In genomic region chr3:113505867-113506266, GRCh38 we compare ENCODE assay signal across 23 cellular contexts. TPM values are rescaled to one million over a fixed set of nuclear protein-coding genes. Genes with fewer than 3 reads are reported as not detected.
DNase-seq lines count a peak whose midpoint lies in the region; ATAC-seq, FAIRE-seq and TF ChIP-seq lines count a peak whose summit lies in the region.
"Had no signal": no experiment of that assay in that cellular context is flagged by ENCODE, and none has a peak within 500 bp of the region (broad histone marks: within the 10 kb centered on the region; RNA-seq: fewer than 3 reads in every experiment).

No MANE protein-coding gene starts in this region.

- no TSS peak for BruUV-seq in Caco-2 (replicated peaks; lab: Mats Ljungman, UMichigan)

- intact Hi-C loops in left colon (cut with DNase I, micrococcal nuclease) (no loop called here), pancreas (cut with DNase I) (no loop called here), Caco-2 (cut with micrococcal nuclease; ENCODE audit: unreplicated experiment) (no loop called here)

- FAIRE-seq in pancreas (lab: Jason Lieb, UNC), result no peak
- FAIRE-seq: D721Med, GM12878, GM19239, H1 had no signal

- H3K4me1 ChIP-seq in liver (ENCODE audit: control insufficient read depth in 4 of 4, insufficient read depth in 4 of 4, low read length in 3 of 4) (peaks cover 0 to 9% (median 2%) of the 10 kb centered on the region in 4 donors), pancreas (no peaks in the 10 kb centered on the region), Caco-2 (no peaks in the 10 kb centered on the region)

- H3K27ac ChIP-seq in liver (ENCODE audit: low read depth in 1 of 2, low read length in 2 of 2) (peak overlapping the region; percentile 66 to 75), pancreas (no peak overlapping the region)
- H3K27ac ChIP-seq: GM23248 had no signal

- no peaks in the 10 kb centered on the region for H3K9me3 Mint-ChIP-seq in Caco-2 (ENCODE audit: unreplicated experiment)
- H3K9me3 Mint-ChIP-seq: CD4-positive, alpha-beta memory T cell had no signal

- peak; percentile 31 for ATAC-seq in left colon
- ATAC-seq in pancreas, result peak; percentile 27 to 54 (median 42)
- ATAC-seq: GM12878 had no signal

- TF ChIP-seq RAD21 in liver (IDR thresholded peaks at IDR 0.05), result peak; percentile 12 to 14

- no peaks in the 10 kb centered on the region for H3K4me1 Mint-ChIP-seq in Caco-2 (ENCODE audit: low read depth, unreplicated experiment)

- H3K36me3 ChIP-seq in liver (ENCODE audit: control insufficient read depth in 4 of 4, insufficient read depth in 3 of 4, low read depth in 1 of 4, low read length in 3 of 4) (no peaks in the 10 kb centered on the region), pancreas (no peaks in the 10 kb centered on the region), Caco-2 (ENCODE audit: control insufficient read depth, insufficient read depth, low read length) (no peaks in the 10 kb centered on the region)

- H3K27me3 Mint-ChIP-seq in Caco-2 (ENCODE audit: insufficient read depth, unreplicated experiment), result no peaks in the 10 kb centered on the region
- H3K27me3 Mint-ChIP-seq: CD4-positive, alpha-beta memory T cell had no signal

- POLR2A ChIA-PET in Caco-2 (lab: Charles Lee), result no interaction called here

- no peak for DNase-seq in left colon
- no peak for DNase-seq in pancreas
- no peak for DNase-seq in middle frontal gyrus (ENCODE audit: extremely low spot score, low spot score)
- DNase-seq in Caco-2, result no peak
- no peak for DNase-seq in D341Med (ENCODE audit: low spot score)
- DNase-seq: C1 segment of cervical spinal cord; CD4-positive, alpha-beta memory T cell; COR-L47; DMS 273 treated with DMSO at 0.1 percent for 48 hours; DMS79; EL; GDM1; GM23248; H7; HCEC 1CT had no signal

- H3K9ac ChIP-seq in liver (ENCODE audit: low read depth in 1 of 2, low read length in 2 of 2), result no peak overlapping the region
- H3K9ac ChIP-seq: GM23248 had no signal

- TF ChIP-seq CTCF in liver (IDR thresholded peaks at IDR 0.05; ENCODE audit: low read depth, low read length, missing input control) (no peak), pancreas (IDR thresholded peaks at IDR 0.05) (no peak), Caco-2 (IDR thresholded peaks at IDR 0.05; ENCODE audit: insufficient read depth in 1 of 2, low read depth in 1 of 2, low read length in 1 of 2, severe bottlenecking in 1 of 2, unreplicated experiment in 1 of 2) (no peak)

- H3K4me3 Mint-ChIP-seq in Caco-2 (ENCODE audit: unreplicated experiment), result no peak overlapping the region
- H3K4me3 Mint-ChIP-seq: CD4-positive, alpha-beta memory T cell had no signal

- 46% methylated on average over 3 of the region's 3 CpGs for WGBS in liver
- WGBS in pancreas, 2 donors, result 36 to 42% methylated on average over 3 of the region's 3 CpGs

- H3K27ac Mint-ChIP-seq in Caco-2 (ENCODE audit: unreplicated experiment), result no peak overlapping the region
- H3K27ac Mint-ChIP-seq: CD4-positive, alpha-beta memory T cell had no signal

- no peaks in the 10 kb centered on the region for H3K36me3 Mint-ChIP-seq in Caco-2 (ENCODE audit: insufficient read depth, unreplicated experiment)

- H3K4me3 ChIP-seq in liver (ENCODE audit: low read depth in 1 of 3, low read length in 3 of 3) (no peak overlapping the region), pancreas (no peak overlapping the region), Caco-2 (ENCODE audit: low read depth, low read length) (no peak overlapping the region)
- H3K4me3 ChIP-seq: GM12878, GM23248 had no signal

- no peaks in the 10 kb centered on the region for H3K27me3 ChIP-seq in liver (ENCODE audit: control insufficient read depth in 4 of 4, insufficient read depth in 4 of 4, low read length in 3 of 4)
- H3K27me3 ChIP-seq in pancreas, result no peaks in the 10 kb centered on the region
- H3K27me3 ChIP-seq in Caco-2 (replicated peaks; ENCODE audit: control insufficient read depth, insufficient read depth, low read length), result no peaks in the 10 kb centered on the region

- H3K9me3 ChIP-seq in liver (ENCODE audit: control insufficient read depth in 4 of 4, low read length in 3 of 4) (no peaks in the 10 kb centered on the region), pancreas (no peaks in the 10 kb centered on the region), Caco-2 (no peaks in the 10 kb centered on the region)

- CTCF ChIA-PET in Caco-2 (lab: Charles Lee), result no interaction called here

TF ChIP-seq in liver, 16 proteins besides CTCF, POLR2A, EP300 and RAD21:
- peak; percentile 47 for TF ChIP-seq YY1 (IDR thresholded peaks at IDR 0.05)
- TF ChIP-seq ATF3 (IDR thresholded peaks at IDR 0.05), result no peak
- TF ChIP-seq HNF4A (conservative IDR thresholded peaks at IDR 0.05), result peak; percentile 90 to 91
- no peak for TF ChIP-seq TAF1 (conservative IDR thresholded peaks at IDR 0.05)
- TF ChIP-seq FOXA2 (IDR thresholded peaks at IDR 0.05), result no peak
- TF ChIP-seq SP1 (IDR thresholded peaks at IDR 0.05), result peak; percentile 60
- peak in 1 of 2 donors; percentile 80 for TF ChIP-seq JUND (IDR thresholded peaks at IDR 0.05)
- TF ChIP-seq RXRA (IDR thresholded peaks at IDR 0.05), result peak; percentile 65 to 77
- peak; percentile 26 for TF ChIP-seq NR2F2 (IDR thresholded peaks at IDR 0.05)
- peak; percentile 29 for TF ChIP-seq ZBTB33 (IDR thresholded peaks at IDR 0.05)
- TF ChIP-seq EGR1 (IDR thresholded peaks at IDR 0.05; ENCODE audit: low read depth in 2 of 2), result no peak
- peak in 1 of 2 donors; percentile 35 for TF ChIP-seq GABPA (IDR thresholded peaks at IDR 0.05 in 1 of 2, conservative IDR thresholded peaks at IDR 0.05 in 1 of 2)
- TF ChIP-seq REST (IDR thresholded peaks at IDR 0.05), result no peak
- TF ChIP-seq HNF4G (IDR thresholded peaks at IDR 0.05), result peak; percentile 74
- peak; percentile 15 for TF ChIP-seq MAX (IDR thresholded peaks at IDR 0.05)
- no peak for TF ChIP-seq FOXA1 (IDR thresholded peaks at IDR 0.05)

RNA-seq across cellular contexts. Expression of gene SPICE1, which starts 9.1 kb away (rescaled TPM):
- 10 to 100 TPM; 16.8 to 18.6 TPM for total RNA-seq in left colon
- total RNA-seq in liver, result 10 to 100 TPM in 1 of 2 donors, 1 to 10 TPM in 1; 4.1 to 16.7 TPM
- 1 to 10 TPM; 1.6 to 3.7 TPM for polyA plus RNA-seq in liver
- total RNA-seq in pancreas, result 10 to 100 TPM in 4 of 6 donors, 1 to 10 TPM in 2; 5.7 to 13.7 (median 10.1) TPM
- 1 to 10 TPM; 3.0 to 3.6 TPM for polyA plus RNA-seq in pancreas
- total RNA-seq in Caco-2 (2022), result 15.5 and 16.0 TPM in 2 replicates

RNA-seq across cellular contexts. Expression of gene SIDT1, which starts 26.5 kb away (rescaled TPM):
- total RNA-seq in left colon (10 to 100 TPM; 50.8 to 65.7 TPM), liver (1 to 10 TPM; 1.5 to 2.2 TPM), pancreas (1 to 10 TPM in 3 of 6 donors, under 1 TPM in 3; 0.28 to 2.6 (median 1.0) TPM), Caco-2 (2022) (0.84 and 1.0 TPM in 2 replicates)
- polyA plus RNA-seq in liver (under 1 TPM; 0.08 to 0.10 TPM), pancreas (1 to 10 TPM in 1 of 2 donors, under 1 TPM in 1; 0.42 to 2.0 TPM)
- total RNA-seq: A172, A673, GM23248, H1, H7 had no signal
- polyA plus RNA-seq: BJ, GM23248 had no signal

Comparison
In these comparisons a context has a peak if more than half of its experiments do, and no peak if none do; other contexts are left out.
1. H3K27ac ChIP-seq: peak in liver (2 of 2); none in pancreas (0 of 4).
2. RNA of gene SIDT1, which starts 26.5 kb away (total RNA-seq): 50.8 to 65.7 TPM in left colon; 1.5 to 2.2 TPM in liver, 0.28 to 2.6 TPM in pancreas and 0.84 to 1.0 TPM in Caco-2; every median in the first group is over 10 times any median in the second.